14 cellular contexts compared by ENCODE assay signal in the genomic region with DNA sequence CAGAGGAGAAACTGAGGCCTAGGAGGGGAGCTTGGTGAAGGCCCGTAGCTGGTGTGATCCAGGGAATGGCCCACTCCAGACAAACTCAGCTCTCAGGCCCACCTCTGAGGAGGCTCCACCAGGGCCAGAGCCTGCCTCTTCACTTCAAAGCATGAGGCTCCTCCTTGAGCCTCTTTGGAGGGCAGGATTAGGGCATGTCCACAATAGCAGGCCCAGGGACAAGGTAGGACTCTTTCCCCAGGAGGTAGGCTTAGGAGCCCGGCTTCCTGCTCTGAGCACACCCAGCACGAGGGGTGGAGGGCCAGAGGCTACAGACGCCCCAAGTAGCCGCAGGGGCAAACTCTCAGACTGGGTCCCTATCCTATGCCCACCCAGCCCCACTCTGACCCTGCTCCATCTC.
"Had no signal": no experiment of that assay in that cellular context is flagged by ENCODE, and none has a peak within 500 bp of the region (broad histone marks: within the 10 kb centered on the region; RNA-seq: fewer than 3 reads in every experiment).

No MANE protein-coding gene starts in this region.

- H3K27me3 Mint-ChIP-seq: activated naive CD8-positive, alpha-beta T cell treated with anti-CD3 and anti-CD28 coated beads for 36 hours; T-cell had no signal

- H3K27ac ChIP-seq: breast epithelium, foreskin keratinocyte, left lung, pancreas, VCaP had no signal

- H3K36me3 ChIP-seq: breast epithelium, left lung, pancreas had no signal

- H3K4me1 Mint-ChIP-seq: activated naive CD8-positive, alpha-beta T cell treated with anti-CD3 and anti-CD28 coated beads for 36 hours; stimulated activated naive B cell treated with anti-CD40 and anti-IgM and Interleukin-4, amounts not matched to agents 10 μg/mL and 1 μg/mL and 100 μg/mL, for 72 hours; T-cell had no signal

- H3K4me3 ChIP-seq: breast epithelium, left lung, pancreas had no signal

- H3K4me3 Mint-ChIP-seq: activated naive CD8-positive, alpha-beta T cell treated with anti-CD3 and anti-CD28 coated beads for 36 hours; activated T-cell treated with anti-CD3 and anti-CD28 coated beads, Interleukin-2, amount 50 U/mL, for 4 hours; stimulated activated naive B cell treated with anti-CD40 and anti-IgM and Interleukin-4, amounts not matched to agents 10 μg/mL and 1 μg/mL and 100 μg/mL, for 72 hours; T-cell had no signal

- H3K27me3 ChIP-seq: breast epithelium, left lung, pancreas had no signal

- H3K9me3 ChIP-seq: breast epithelium, left lung, pancreas had no signal

- DNase-seq: activated CD4-positive, alpha-beta T cell treated with anti-CD3 and anti-CD28 coated beads for 4 hours; activated gamma-delta T cell; activated naive CD8-positive, alpha-beta T cell treated with anti-CD3 and anti-CD28 coated beads for 36 hours; activated T-cell treated with anti-CD3 and anti-CD28 coated beads, Interleukin-2, amount 50 U/mL, for 4 hours; aorta; foreskin keratinocyte; left lung; pancreas; small intestine; stimulated activated naive B cell treated with anti-CD40 and anti-IgM and Interleukin-4, amounts not matched to agents 10 μg/mL and 1 μg/mL and 100 μg/mL, for 72 hours; T-cell; T1000 had no signal

- H3K36me3 Mint-ChIP-seq: activated naive CD8-positive, alpha-beta T cell treated with anti-CD3 and anti-CD28 coated beads for 36 hours; stimulated activated naive B cell treated with anti-CD40 and anti-IgM and Interleukin-4, amounts not matched to agents 10 μg/mL and 1 μg/mL and 100 μg/mL, for 72 hours; T-cell had no signal

- H3K27ac Mint-ChIP-seq: activated naive CD8-positive, alpha-beta T cell treated with anti-CD3 and anti-CD28 coated beads for 36 hours; stimulated activated naive B cell treated with anti-CD40 and anti-IgM and Interleukin-4, amounts not matched to agents 10 μg/mL and 1 μg/mL and 100 μg/mL, for 72 hours; T-cell had no signal

- H3K9me3 Mint-ChIP-seq: activated naive CD8-positive, alpha-beta T cell treated with anti-CD3 and anti-CD28 coated beads for 36 hours; activated T-cell treated with anti-CD3 and anti-CD28 coated beads, Interleukin-2, amount 50 U/mL, for 4 hours; stimulated activated naive B cell treated with anti-CD40 and anti-IgM and Interleukin-4, amounts not matched to agents 10 μg/mL and 1 μg/mL and 100 μg/mL, for 72 hours; T-cell had no signal
